In the genomic region with DNA sequence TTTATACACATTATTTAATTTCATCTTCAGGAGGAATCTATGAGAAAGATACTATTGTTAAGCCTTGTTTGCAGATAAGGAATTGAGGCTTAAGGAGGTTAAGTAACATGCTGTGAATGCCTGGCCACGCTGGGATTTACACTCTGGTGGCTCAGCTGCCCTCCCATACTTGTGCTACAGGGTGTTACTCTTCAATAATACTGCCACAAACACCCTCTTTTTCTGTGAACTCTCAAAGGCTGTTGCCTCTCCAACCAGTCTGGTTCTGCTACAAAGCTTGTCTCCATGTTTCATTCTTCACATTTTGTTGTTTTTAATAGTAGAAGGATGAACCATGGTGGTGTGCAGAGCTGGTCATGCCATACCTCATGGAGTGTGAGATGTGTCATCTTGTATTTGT, we compare ENCODE assay signal across 18 cellular contexts.
DNase-seq lines count a peak whose midpoint lies in the region; ATAC-seq and TF ChIP-seq lines count a peak whose summit lies in the region.
"Had no signal": no experiment of that assay in that cellular context is flagged by ENCODE, and none has a peak within 500 bp of the region (broad histone marks: within the 10 kb centered on the region; RNA-seq: fewer than 3 reads in every experiment).

No MANE protein-coding gene starts in this region.

- H3K27me3 ChIP-seq in prostate gland (replicated peaks; ENCODE audit: insufficient read depth), result no peaks in the 10 kb centered on the region
- H3K27me3 ChIP-seq: ascending aorta, esophagus muscularis mucosa, gastroesophageal sphincter, neural progenitor cell had no signal

- H3K4me3 ChIP-seq in prostate gland, result no peak overlapping the region
- H3K4me3 ChIP-seq: ascending aorta, esophagus muscularis mucosa, gastroesophageal sphincter, neural progenitor cell had no signal

- peak overlapping the region; percentile 87 for H3K4me3 Mint-ChIP-seq in activated naive CD4-positive, alpha-beta T cell treated with anti-CD3 and anti-CD28 coated beads, Interleukin-2, amount 50 U/mL, for 24 hours
- peak overlapping the region; percentile 45 for H3K4me3 Mint-ChIP-seq in activated CD4-positive, alpha-beta memory T cell treated with anti-CD3 and anti-CD28 coated beads for 36 hours
- H3K4me3 Mint-ChIP-seq in immature natural killer cell, result peak overlapping the region; percentile 72 to 88 (median 78)
- H3K4me3 Mint-ChIP-seq: HFFc6, neural progenitor cell had no signal

- H3K36me3 Mint-ChIP-seq in activated naive CD4-positive, alpha-beta T cell treated with anti-CD3 and anti-CD28 coated beads, Interleukin-2, amount 50 U/mL, for 24 hours, result peaks cover 31% of the 10 kb centered on the region
- peaks cover 24% of the 10 kb centered on the region for H3K36me3 Mint-ChIP-seq in activated CD4-positive, alpha-beta memory T cell treated with anti-CD3 and anti-CD28 coated beads for 36 hours
- H3K36me3 Mint-ChIP-seq in immature natural killer cell, result peaks cover 0 to 9% (median 8%) of the 10 kb centered on the region in 3 donors
- H3K36me3 Mint-ChIP-seq: neural progenitor cell had no signal

- no peak for TF ChIP-seq POLR2A in prostate gland (IDR thresholded peaks at IDR 0.05)

- POLR2A ChIA-PET in activated CD4-positive, alpha-beta memory T cell treated with anti-CD3 and anti-CD28 coated beads for 36 hours (lab: Charles Lee), result interaction anchor here (0.9 kb wide), 1 partner anchor 76 kb away, joined by 3 read pairs; no protein-coding TSS in a partner anchor

- no peaks in the 10 kb centered on the region for H3K36me3 ChIP-seq in prostate gland
- H3K36me3 ChIP-seq: ascending aorta, esophagus muscularis mucosa, gastroesophageal sphincter, neural progenitor cell had no signal

- intact Hi-C loops in activated CD4-positive, alpha-beta memory T cell treated with anti-CD3 and anti-CD28 coated beads for 36 hours (cut with micrococcal nuclease), result no loop called here
- intact Hi-C loops in prostate gland (cut with DNase I), result no loop called here

- H3K27me3 Mint-ChIP-seq in activated naive CD4-positive, alpha-beta T cell treated with anti-CD3 and anti-CD28 coated beads, Interleukin-2, amount 50 U/mL, for 24 hours, result no peaks in the 10 kb centered on the region
- H3K27me3 Mint-ChIP-seq in activated CD4-positive, alpha-beta memory T cell treated with anti-CD3 and anti-CD28 coated beads for 36 hours, result peaks cover 1% of the 10 kb centered on the region
- H3K27me3 Mint-ChIP-seq in immature natural killer cell (ENCODE audit: low read depth in 3 of 3), result peaks cover 7 to 12% (median 7%) of the 10 kb centered on the region in 3 donors

- peaks cover 5% of the 10 kb centered on the region for H3K4me1 ChIP-seq in prostate gland (replicated peaks)
- H3K4me1 ChIP-seq: neural progenitor cell had no signal

- H3K4me1 Mint-ChIP-seq in activated naive CD4-positive, alpha-beta T cell treated with anti-CD3 and anti-CD28 coated beads, Interleukin-2, amount 50 U/mL, for 24 hours, result peaks cover 100% of the 10 kb centered on the region
- H3K4me1 Mint-ChIP-seq in activated CD4-positive, alpha-beta memory T cell treated with anti-CD3 and anti-CD28 coated beads for 36 hours (ENCODE audit: low read depth), result peaks cover 99% of the 10 kb centered on the region
- peaks cover 98 to 100% of the 10 kb centered on the region in 2 donors for H3K4me1 Mint-ChIP-seq in immature natural killer cell

- CTCF ChIA-PET in activated CD4-positive, alpha-beta memory T cell treated with anti-CD3 and anti-CD28 coated beads for 36 hours (lab: Charles Lee), result interaction anchor here (0.5 to 2.3 kb wide), 2 partner anchors 11 to 33 kb away, joined by 4 to 9 read pairs; no protein-coding TSS in a partner anchor

- H3K9me3 Mint-ChIP-seq in activated naive CD4-positive, alpha-beta T cell treated with anti-CD3 and anti-CD28 coated beads, Interleukin-2, amount 50 U/mL, for 24 hours, result no peaks in the 10 kb centered on the region
- no peaks in the 10 kb centered on the region for H3K9me3 Mint-ChIP-seq in activated CD4-positive, alpha-beta memory T cell treated with anti-CD3 and anti-CD28 coated beads for 36 hours
- no peaks in the 10 kb centered on the region for H3K9me3 Mint-ChIP-seq in immature natural killer cell
- H3K9me3 Mint-ChIP-seq: HFFc6, neural progenitor cell had no signal

- H3K27ac ChIP-seq in prostate gland, result no peak overlapping the region
- H3K27ac ChIP-seq: ascending aorta, esophagus muscularis mucosa, gastroesophageal sphincter, neural progenitor cell had no signal

- no peak for TF ChIP-seq CTCF in prostate gland (IDR thresholded peaks at IDR 0.05)

- no peak for ATAC-seq in GM18907 (IDR thresholded peaks at IDR 0.05; ENCODE audit: unreplicated experiment)
- ATAC-seq: gastroesophageal sphincter, SK-N-SH treated with all-trans-retinoic acid at 6 μM for 48 hours had no signal

- peak overlapping the region; percentile 98 for H3K27ac Mint-ChIP-seq in activated naive CD4-positive, alpha-beta T cell treated with anti-CD3 and anti-CD28 coated beads, Interleukin-2, amount 50 U/mL, for 24 hours
- H3K27ac Mint-ChIP-seq in activated CD4-positive, alpha-beta memory T cell treated with anti-CD3 and anti-CD28 coated beads for 36 hours, result peak overlapping the region; percentile 93
- H3K27ac Mint-ChIP-seq in immature natural killer cell, result peak overlapping the region; percentile 89 to 96 (median 90)
- H3K27ac Mint-ChIP-seq: HFFc6, neural progenitor cell had no signal

- H3K9me3 ChIP-seq in prostate gland, result no peaks in the 10 kb centered on the region
- H3K9me3 ChIP-seq: ascending aorta, esophagus muscularis mucosa, gastroesophageal sphincter had no signal

- WGBS in prostate gland, result 68% methylated on average over 1 of the region's 1 CpG

- DNase-seq in activated naive CD4-positive, alpha-beta T cell treated with anti-CD3 and anti-CD28 coated beads, Interleukin-2, amount 50 U/mL, for 16 hours, result no peak
- no peak for DNase-seq in activated CD4-positive, alpha-beta memory T cell treated with anti-CD3 and anti-CD28 coated beads for 36 hours
- DNase-seq in immature natural killer cell (peak; percentile 38 to 51 (median 51)), NAMALWA (ENCODE audit: low spot score) (no peak), prostate gland (ENCODE audit: low spot score) (no peak), germinal center (ENCODE audit: low spot score) (no peak)
- DNase-seq: HFFc6; MV-4-11; NCI-H2029 treated with DMSO at 0.1 percent for 48 hours; NCI-H446 treated with DMSO at 0.1 percent for 48 hours; NK-92 treated with Interleukin-12 subunit alpha and Interleukin-12 subunit beta, amount 100 ng/mL, for 24 hours had no signal

Comparison
In these comparisons a context has a peak if more than half of its experiments do, and no peak if none do; other contexts are left out.
1. DNase-seq: peak in immature natural killer cell (3 of 3); none in activated naive CD4-positive, alpha-beta T cell treated with anti-CD3 and anti-CD28 coated beads, Interleukin-2, amount 50 U/mL, for 16 hours (single experiment), activated CD4-positive, alpha-beta memory T cell treated with anti-CD3 and anti-CD28 coated beads for 36 hours (single experiment), NAMALWA (single experiment), prostate gland (single experiment) and germinal center (single experiment).
2. Peak in every context shown above with its lines, with median percentiles within 50 percentile points of each other: H3K27ac Mint-ChIP-seq and H3K4me3 Mint-ChIP-seq.